ENCODE assay signal across 19 cellular contexts in the genomic region with DNA sequence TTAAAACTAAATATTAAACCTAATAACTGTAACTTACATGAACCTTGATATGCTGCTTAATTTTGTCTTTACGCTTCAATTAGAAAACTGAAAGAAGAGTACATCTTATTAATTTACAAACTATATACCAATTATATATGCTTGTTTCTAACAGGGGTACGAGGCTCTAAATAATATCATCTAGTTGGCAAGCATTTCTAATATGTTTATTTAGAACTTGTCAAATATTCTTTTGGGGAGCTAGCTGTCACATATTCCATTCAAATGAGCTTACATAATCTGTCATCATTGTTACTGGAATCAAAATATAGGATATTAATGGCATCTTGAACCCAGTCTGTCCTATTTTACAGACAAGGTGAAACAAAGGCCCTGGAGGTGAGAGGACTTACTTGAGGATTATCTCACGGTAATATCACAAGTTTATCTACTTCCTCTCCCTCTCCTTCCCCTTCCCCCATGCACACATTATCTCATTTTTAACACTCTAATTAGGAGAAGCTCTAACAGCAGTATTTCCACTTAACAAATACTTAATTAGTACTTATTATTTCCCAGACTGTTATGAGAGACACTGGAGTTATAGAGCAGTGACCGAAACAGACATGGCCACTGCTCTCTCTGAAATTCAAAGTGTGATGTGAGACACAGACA. TPM values are rescaled to one million over a fixed set of nuclear protein-coding genes. Genes with fewer than 3 reads are reported as not detected.
A peak's percentile ranks its signal among the peaks of the same experiment; 100 is the strongest.
DNase-seq lines count a peak whose midpoint lies in the region; ATAC-seq and TF ChIP-seq lines count a peak whose summit lies in the region.
"Had no signal": no experiment of that assay in that cellular context is flagged by ENCODE, and none has a peak within 500 bp of the region (broad histone marks: within the 10 kb centered on the region; RNA-seq: fewer than 3 reads in every experiment).

No MANE protein-coding gene starts in this region.

- no peaks in the 10 kb centered on the region for H3K9me2 ChIP-seq in PC-3 (replicated peaks; ENCODE audit: low read length)

- H3K4me1 ChIP-seq in PC-3 (ENCODE audit: insufficient read depth, low read length) (peaks cover 16% of the 10 kb centered on the region), smooth muscle cell (ENCODE audit: low read depth) (peaks cover 34% of the 10 kb centered on the region)

- H3K27ac ChIP-seq in PC-3 (ENCODE audit: low read length): no peak overlapping the region
- H3K27ac ChIP-seq in smooth muscle cell (ENCODE audit: low read depth): no peak overlapping the region
- H3K27ac ChIP-seq: transverse colon had no signal

- H3K27me3 Mint-ChIP-seq in activated T-cell treated with anti-CD3 and anti-CD28 coated beads, Interleukin-2, amount 50 U/mL, for 72 hours (ENCODE audit: low read depth): peaks cover 17% of the 10 kb centered on the region
- peaks cover 3% of the 10 kb centered on the region for H3K27me3 Mint-ChIP-seq in activated T-cell treated with anti-CD3 and anti-CD28 coated beads, Interleukin-2, amount 50 U/mL, for 4 hours (ENCODE audit: low read depth)
- H3K27me3 Mint-ChIP-seq in glutamatergic neuron (ENCODE audit: unreplicated experiment): peaks cover 8% of the 10 kb centered on the region

- H3K4me3 Mint-ChIP-seq in activated T-cell treated with anti-CD3 and anti-CD28 coated beads, Interleukin-2, amount 50 U/mL, for 72 hours: peak overlapping the region; percentile 9 to 13
- H3K4me3 Mint-ChIP-seq in activated T-cell treated with anti-CD3 and anti-CD28 coated beads, Interleukin-2, amount 50 U/mL, for 4 hours: no peak overlapping the region
- peak overlapping the region; percentile 74 for H3K4me3 Mint-ChIP-seq in glutamatergic neuron (ENCODE audit: unreplicated experiment)

- 82% methylated on average over 4 of the region's 4 CpGs for WGBS in smooth muscle cell (ENCODE audit: low lambda C conversion rate)

- peaks cover under 1 to 8% of the 10 kb centered on the region in 2 donors for H3K36me3 Mint-ChIP-seq in activated T-cell treated with anti-CD3 and anti-CD28 coated beads, Interleukin-2, amount 50 U/mL, for 72 hours (ENCODE audit: insufficient read depth in 2 of 2)
- peaks cover 18% of the 10 kb centered on the region for H3K36me3 Mint-ChIP-seq in activated T-cell treated with anti-CD3 and anti-CD28 coated beads, Interleukin-2, amount 50 U/mL, for 4 hours (ENCODE audit: insufficient read depth)
- H3K36me3 Mint-ChIP-seq in glutamatergic neuron (ENCODE audit: unreplicated experiment): no peaks in the 10 kb centered on the region

- H3K9me3 ChIP-seq in PC-3 (ENCODE audit: low read length) (no peaks in the 10 kb centered on the region), smooth muscle cell (replicated peaks; ENCODE audit: low read depth) (no peaks in the 10 kb centered on the region)
- H3K9me3 ChIP-seq: transverse colon had no signal

- H2AFZ ChIP-seq in PC-3 (ENCODE audit: low read length) (no peak overlapping the region), smooth muscle cell (ENCODE audit: low read depth) (no peak overlapping the region)

- no peak overlapping the region for H3K9ac ChIP-seq in PC-3 (ENCODE audit: low read length)
- no peak overlapping the region for H3K9ac ChIP-seq in smooth muscle cell (ENCODE audit: low read depth)

- POLR2A ChIA-PET in PC-3 (lab: Charles Lee; ENCODE audit: unreplicated experiment): interaction anchor here (1.1 kb wide), 1 partner anchor 90 kb away, joined by 4 read pairs; a partner anchor contains a TSS

- ATAC-seq in activated T-cell treated with anti-CD3 and anti-CD28 coated beads, Interleukin-2, amount 50 U/mL, for 72 hours (replicated peaks in 1 of 2): no peak
- ATAC-seq in activated T-cell treated with anti-CD3 and anti-CD28 coated beads, Interleukin-2, amount 50 U/mL, for 4 hours: no peak
- no peak for ATAC-seq in PC-3
- ATAC-seq in GM21786 (IDR thresholded peaks at IDR 0.05; ENCODE audit: unreplicated experiment): no peak
- ATAC-seq in HG02885 (IDR thresholded peaks at IDR 0.05; ENCODE audit: poor library complexity, unreplicated experiment): no peak
- ATAC-seq: left colon had no signal

- peak overlapping the region; percentile 86; the same call in 1 of the 2 replicates for H3K4me2 ChIP-seq in PC-3 (ENCODE audit: low read length)
- H3K4me2 ChIP-seq in smooth muscle cell: peak overlapping the region; percentile 95

- H4K20me1 ChIP-seq in PC-3 (ENCODE audit: low read length): peaks cover 7% of the 10 kb centered on the region; the same call in 1 of the 2 replicates
- peaks cover 77% of the 10 kb centered on the region for H4K20me1 ChIP-seq in smooth muscle cell (ENCODE audit: low read depth)

- no peaks in the 10 kb centered on the region for H3F3A ChIP-seq in PC-3 (ENCODE audit: low read length, unreplicated experiment)
- peaks cover 29% of the 10 kb centered on the region for H3F3A ChIP-seq in smooth muscle cell (ENCODE audit: low read depth)

- H3K4me1 Mint-ChIP-seq in activated T-cell treated with anti-CD3 and anti-CD28 coated beads, Interleukin-2, amount 50 U/mL, for 72 hours (ENCODE audit: low read depth): peaks cover 68% of the 10 kb centered on the region
- peaks cover 56% of the 10 kb centered on the region for H3K4me1 Mint-ChIP-seq in activated T-cell treated with anti-CD3 and anti-CD28 coated beads, Interleukin-2, amount 50 U/mL, for 4 hours (ENCODE audit: low read depth)
- H3K4me1 Mint-ChIP-seq in glutamatergic neuron (ENCODE audit: low read depth, unreplicated experiment): peaks cover 45% of the 10 kb centered on the region

- H3K27me3 ChIP-seq in PC-3 (ENCODE audit: low read length) (no peaks in the 10 kb centered on the region), smooth muscle cell (ENCODE audit: low read depth) (no peaks in the 10 kb centered on the region)
- H3K27me3 ChIP-seq: transverse colon had no signal

- H3K36me3 ChIP-seq in PC-3 (ENCODE audit: low read depth, low read length): peaks cover 4% of the 10 kb centered on the region; the same call in 1 of the 2 replicates
- H3K36me3 ChIP-seq in smooth muscle cell (ENCODE audit: low read depth): no peaks in the 10 kb centered on the region
- H3K36me3 ChIP-seq: transverse colon had no signal

- intact Hi-C loops in PC-3 (cut with micrococcal nuclease) (no loop called here), cardiac septum (cut with DNase I) (no loop called here)

- no peaks in the 10 kb centered on the region for H3K9me3 Mint-ChIP-seq in activated T-cell treated with anti-CD3 and anti-CD28 coated beads, Interleukin-2, amount 50 U/mL, for 72 hours
- H3K9me3 Mint-ChIP-seq in activated T-cell treated with anti-CD3 and anti-CD28 coated beads, Interleukin-2, amount 50 U/mL, for 4 hours: no peaks in the 10 kb centered on the region
- peaks cover 13% of the 10 kb centered on the region for H3K9me3 Mint-ChIP-seq in glutamatergic neuron (ENCODE audit: unreplicated experiment)

- DNase-seq in activated T-cell treated with anti-CD3 and anti-CD28 coated beads, Interleukin-2, amount 50 U/mL, for 72 hours: no peak
- DNase-seq in activated T-cell treated with anti-CD3 and anti-CD28 coated beads, Interleukin-2, amount 50 U/mL, for 4 hours: no peak
- no peak for DNase-seq in PC-3
- DNase-seq in glutamatergic neuron: no peak
- no peak for DNase-seq in smooth muscle cell (lab: John Stamatoyannopoulos, UW; ENCODE audit: unreplicated experiment)
- DNase-seq in cardiac septum (ENCODE audit: low spot score): no peak
- DNase-seq: activated CD4-positive, alpha-beta T cell treated with anti-CD3 and anti-CD28 coated beads, Interleukin-2, amount 50 U/mL, for 4 hours; Calu3; cortex of kidney; GF-D8; hippocampal formation; left colon; NCI-H2081; NCI-H774; Right ventricle myocardium superior; stimulated activated CD4-positive, alpha-beta T cell treated with anti-CD3 and anti-CD28 coated beads, Interleukin-1b, Interleukin-23, amount 100 ng/mL, for 48 hours; transverse colon had no signal

- CTCF ChIA-PET in PC-3 (lab: Charles Lee): no interaction called here

- no TSS peak for BruUV-seq in PC-3 (replicated peaks; lab: Mats Ljungman, UMichigan)

- no peak for TF ChIP-seq CTCF in PC-3 (conservative IDR thresholded peaks at IDR 0.05; ENCODE audit: low read depth, low read length)
- no peak for TF ChIP-seq CTCF in glutamatergic neuron (IDR thresholded peaks at IDR 0.05; ENCODE audit: partially characterized antibody, unreplicated experiment)
- no peak for TF ChIP-seq CTCF in smooth muscle cell (IDR thresholded peaks at IDR 0.05; ENCODE audit: borderline replicate concordance, insufficient read depth, poor library complexity, severe bottlenecking)

- no peak overlapping the region for H3K27ac Mint-ChIP-seq in activated T-cell treated with anti-CD3 and anti-CD28 coated beads, Interleukin-2, amount 50 U/mL, for 72 hours
- peak overlapping the region; percentile 49 for H3K27ac Mint-ChIP-seq in glutamatergic neuron (ENCODE audit: unreplicated experiment)

- no peak overlapping the region for H3K4me3 ChIP-seq in PC-3 (ENCODE audit: low read length)
- H3K4me3 ChIP-seq in smooth muscle cell: no peak overlapping the region
- H3K4me3 ChIP-seq: transverse colon had no signal

- H3K79me2 ChIP-seq in PC-3 (ENCODE audit: low read length) (peaks cover 78% of the 10 kb centered on the region), smooth muscle cell (ENCODE audit: low read depth) (peaks cover 76% of the 10 kb centered on the region)

RNA-seq across cellular contexts. Expression of a gene that starts 3.5 kb away (rescaled TPM):
- 10 to 100 TPM; 20.2 to 28.5 TPM for total RNA-seq in activated T-cell treated with anti-CD3 and anti-CD28 coated beads, Interleukin-2, amount 50 U/mL, for 72 hours
- total RNA-seq in activated T-cell treated with anti-CD3 and anti-CD28 coated beads, Interleukin-2, amount 50 U/mL, for 4 hours: 10 to 100 TPM; 39.8 to 66.9 (median 48.4) TPM
- 26.4 and 27.2 TPM in 2 replicates for total RNA-seq in PC-3 (2014; rRNA removed)
- total RNA-seq in glutamatergic neuron (ENCODE audit: unreplicated experiment): 47.9 TPM
- 62.0 and 73.4 TPM in 2 replicates for total RNA-seq in smooth muscle cell
- 18.5 and 18.8 TPM in 2 replicates for polyA plus RNA-seq in smooth muscle cell
- 13.5 TPM for total RNA-seq in cardiac septum

RNA-seq across cellular contexts. Expression of a gene that starts 23.3 kb away (rescaled TPM):
- under 1 TPM; 0.35 to 0.70 TPM for total RNA-seq in activated T-cell treated with anti-CD3 and anti-CD28 coated beads, Interleukin-2, amount 50 U/mL, for 72 hours
- total RNA-seq in activated T-cell treated with anti-CD3 and anti-CD28 coated beads, Interleukin-2, amount 50 U/mL, for 4 hours: 1 to 10 TPM; 5.5 to 7.0 (median 6.9) TPM
- total RNA-seq in PC-3 (2014; rRNA removed) (not detected in 2 replicates), glutamatergic neuron (ENCODE audit: unreplicated experiment) (7.4 TPM), smooth muscle cell (0.54 and 0.58 TPM in 2 replicates), cardiac septum (5.2 TPM)
- 0.27 and 2.0 TPM in 2 replicates for polyA plus RNA-seq in smooth muscle cell
